Comparison of ENCODE assay signal across 14 cellular contexts in genomic region chr22:47816121-47816915, GRCh38.
A peak's percentile ranks its signal among the peaks of the same experiment; 100 is the strongest.
DNase-seq lines count a peak whose midpoint lies in the region; ATAC-seq and TF ChIP-seq lines count a peak whose summit lies in the region.
"Had no signal": no experiment of that assay in that cellular context is flagged by ENCODE, and none has a peak within 500 bp of the region (broad histone marks: within the 10 kb centered on the region; RNA-seq: fewer than 3 reads in every experiment).

No MANE protein-coding gene starts in this region.

- H3K27ac ChIP-seq in neural progenitor cell = no peak overlapping the region
- H3K27ac ChIP-seq: A549, C4-2B had no signal

- H3K4me3 ChIP-seq in neural progenitor cell = no peak overlapping the region
- H3K4me3 ChIP-seq: A549, HAP-1 had no signal

- no peaks in the 10 kb centered on the region for H3K9me3 ChIP-seq in neural progenitor cell (ENCODE audit: low read depth)
- H3K9me3 ChIP-seq: A549, HAP-1 had no signal

- no peak for ATAC-seq in activated CD8-positive, alpha-beta memory T cell treated with anti-CD3 and anti-CD28 coated beads, Interleukin-2, amount 10 ng/mL, durations not matched to agents 7 days and 5 days
- no peak for ATAC-seq in GM19324 (IDR thresholded peaks at IDR 0.05; ENCODE audit: low FRiP score, unreplicated experiment)
- ATAC-seq: A549 had no signal

- no peaks in the 10 kb centered on the region for H3K36me3 Mint-ChIP-seq in activated CD8-positive, alpha-beta memory T cell treated with anti-CD3 and anti-CD28 coated beads, Interleukin-2, amount 10 ng/mL, durations not matched to agents 7 days and 5 days
- H3K36me3 Mint-ChIP-seq in neural progenitor cell = no peaks in the 10 kb centered on the region
- H3K36me3 Mint-ChIP-seq: CD4-positive, alpha-beta memory T cell had no signal

- no peak overlapping the region for H3K4me2 ChIP-seq in neural progenitor cell
- H3K4me2 ChIP-seq: A549 had no signal

- peak; percentile 81 for DNase-seq in NCI-H82 treated with DMSO at 0.1 percent for 48 hours (lab: John Stamatoyannopoulos, UW; ENCODE audit: unreplicated experiment)
- DNase-seq in activated CD8-positive, alpha-beta memory T cell treated with anti-CD3 and anti-CD28 coated beads, Interleukin-2, amount 10 ng/mL, durations not matched to agents 7 days and 5 days = peak; percentile 4
- no peak for DNase-seq in neural progenitor cell (ENCODE audit: low spot score)
- no peak for DNase-seq in NOMO-1 (lab: John Stamatoyannopoulos, UW; ENCODE audit: unreplicated experiment in 2 of 2)
- DNase-seq in HuH-7 (ENCODE audit: low spot score) = no peak
- DNase-seq: BE2C; CD4-positive, alpha-beta memory T cell; DMS153; DND-41; GDM1 had no signal

- H3K27me3 ChIP-seq in neural progenitor cell = no peaks in the 10 kb centered on the region
- H3K27me3 ChIP-seq: BE2C had no signal

- H3F3A ChIP-seq in neural progenitor cell (ENCODE audit: low read depth) = no peaks in the 10 kb centered on the region

- H3K4me3 Mint-ChIP-seq in activated CD8-positive, alpha-beta memory T cell treated with anti-CD3 and anti-CD28 coated beads, Interleukin-2, amount 10 ng/mL, durations not matched to agents 7 days and 5 days = no peak overlapping the region
- peak overlapping the region; percentile 3 for H3K4me3 Mint-ChIP-seq in neural progenitor cell
- H3K4me3 Mint-ChIP-seq: CD4-positive, alpha-beta memory T cell had no signal

- H3K9ac ChIP-seq in neural progenitor cell = no peak overlapping the region

- CTCF ChIA-PET in activated CD8-positive, alpha-beta memory T cell treated with anti-CD3 and anti-CD28 coated beads, Interleukin-2, amount 10 ng/mL, durations not matched to agents 7 days and 5 days (lab: Charles Lee) = no interaction called here

- H3K4me1 Mint-ChIP-seq in activated CD8-positive, alpha-beta memory T cell treated with anti-CD3 and anti-CD28 coated beads, Interleukin-2, amount 10 ng/mL, durations not matched to agents 7 days and 5 days = no peaks in the 10 kb centered on the region
- peaks cover 17% of the 10 kb centered on the region for H3K4me1 Mint-ChIP-seq in neural progenitor cell
- H3K4me1 Mint-ChIP-seq: CD4-positive, alpha-beta memory T cell had no signal

- peaks cover 12% of the 10 kb centered on the region for H3K9me3 Mint-ChIP-seq in activated CD8-positive, alpha-beta memory T cell treated with anti-CD3 and anti-CD28 coated beads, Interleukin-2, amount 10 ng/mL, durations not matched to agents 7 days and 5 days (ENCODE audit: low read depth)
- peaks cover 14% of the 10 kb centered on the region for H3K9me3 Mint-ChIP-seq in neural progenitor cell

- no peak for TF ChIP-seq CTCF in neural progenitor cell (IDR thresholded peaks at IDR 0.05)

- no peak overlapping the region for H2AFZ ChIP-seq in neural progenitor cell (replicated peaks)

- no peaks in the 10 kb centered on the region for H3K4me1 ChIP-seq in neural progenitor cell
- H3K4me1 ChIP-seq: A549, BE2C, HAP-1 had no signal

- H3K27ac Mint-ChIP-seq in activated CD8-positive, alpha-beta memory T cell treated with anti-CD3 and anti-CD28 coated beads, Interleukin-2, amount 10 ng/mL, durations not matched to agents 7 days and 5 days = no peak overlapping the region
- no peak overlapping the region for H3K27ac Mint-ChIP-seq in neural progenitor cell

- H3K27me3 Mint-ChIP-seq in activated CD8-positive, alpha-beta memory T cell treated with anti-CD3 and anti-CD28 coated beads, Interleukin-2, amount 10 ng/mL, durations not matched to agents 7 days and 5 days = no peaks in the 10 kb centered on the region
- H3K27me3 Mint-ChIP-seq in neural progenitor cell (ENCODE audit: insufficient read depth, low read depth) = peaks cover 17% of the 10 kb centered on the region

- no peaks in the 10 kb centered on the region for H4K20me1 ChIP-seq in neural progenitor cell (ENCODE audit: low read depth)

- no peaks in the 10 kb centered on the region for H3K79me2 ChIP-seq in neural progenitor cell (ENCODE audit: low read depth)

- no peaks in the 10 kb centered on the region for H3K36me3 ChIP-seq in neural progenitor cell
- H3K36me3 ChIP-seq: BE2C, HAP-1 had no signal

Comparison
In these comparisons a context has a peak if more than half of its experiments do, and no peak if none do; other contexts are left out.
1. DNase-seq: peak in NCI-H82 treated with DMSO at 0.1 percent for 48 hours (single experiment) and activated CD8-positive, alpha-beta memory T cell treated with anti-CD3 and anti-CD28 coated beads, Interleukin-2, amount 10 ng/mL, durations not matched to agents 7 days and 5 days (single experiment); none in neural progenitor cell (single experiment), NOMO-1 (0 of 2) and HuH-7 (single experiment).